1 cellular context compared by ENCODE assay signal in the genomic region with DNA sequence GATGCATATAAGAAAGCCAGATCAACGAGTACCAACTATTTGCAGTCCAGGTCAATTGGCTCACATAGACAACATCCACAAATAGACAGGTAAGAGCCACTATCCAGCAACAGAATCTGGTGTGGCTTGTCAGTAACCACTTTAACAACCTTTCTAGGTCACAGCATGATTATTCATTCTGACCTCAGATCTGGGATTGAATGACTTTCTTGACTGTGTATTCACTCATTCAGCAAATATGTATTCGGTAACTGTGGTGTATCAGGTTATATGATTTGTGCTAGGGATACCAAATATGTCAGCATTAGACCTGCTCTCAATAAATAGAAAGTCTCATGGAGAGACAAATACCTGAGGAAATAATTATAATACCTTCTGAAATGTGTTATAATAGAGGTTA.
TF ChIP-seq lines count a peak whose summit lies in the region.

No MANE protein-coding gene starts in this region.

TF ChIP-seq in H1, 55 proteins besides CTCF, POLR2A, EP300 and RAD21 (continued from another document):
- TF ChIP-seq E2F6 (IDR thresholded peaks at IDR 0.05) = no peak
